Comparison of ENCODE assay signal across 1 cellular context in the genomic region with DNA sequence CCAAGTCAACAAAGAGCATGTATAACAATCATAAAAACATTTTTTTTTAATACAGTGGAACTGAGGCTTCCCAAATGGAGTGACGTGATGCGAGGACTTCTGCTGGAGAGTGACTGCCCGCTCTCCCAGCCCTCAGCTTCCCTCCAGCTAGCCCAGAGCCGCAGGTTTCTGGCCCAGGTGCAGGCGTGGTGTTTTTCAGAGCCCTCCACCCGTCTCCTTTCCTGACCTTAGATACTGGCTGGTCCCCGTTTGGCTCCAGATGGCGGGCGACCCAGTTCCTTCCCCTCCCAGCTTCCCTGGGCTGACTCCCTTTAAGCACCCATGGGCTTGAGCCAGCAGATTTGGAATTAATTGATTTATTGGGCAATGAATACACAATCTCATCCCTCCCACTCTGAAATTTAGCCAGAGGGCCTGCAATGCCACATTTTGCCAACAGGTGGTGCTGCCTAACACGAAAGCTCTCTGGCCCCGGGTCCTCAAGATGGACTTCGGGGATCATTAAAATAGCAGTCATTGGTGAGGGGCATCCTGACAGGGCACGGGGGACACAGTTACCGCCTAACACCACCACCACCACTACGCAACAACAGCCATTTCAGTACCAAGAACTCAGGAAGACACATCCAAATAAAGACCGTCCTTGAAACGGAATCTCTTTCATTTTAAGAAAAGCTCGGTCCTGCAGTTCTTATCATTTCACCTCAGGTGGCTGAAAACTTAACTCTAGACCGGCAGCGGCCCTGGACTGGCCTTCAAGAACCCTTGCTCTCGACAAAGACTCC.
TF ChIP-seq lines count a peak whose summit lies in the region.

No MANE protein-coding gene starts in this region.

TF ChIP-seq in SK-N-SH, 30 proteins besides CTCF, POLR2A, EP300 and RAD21 (continued from another document):
- TF ChIP-seq MAX (IDR thresholded peaks at IDR 0.05; ENCODE audit: low read depth) (no peak), RFX5 (IDR thresholded peaks at IDR 0.05; ENCODE audit: low read length) (no peak), JUND (IDR thresholded peaks at IDR 0.05) (no peak), GATA2 (CRISPR knock-in tag; IDR thresholded peaks at IDR 0.05) (no peak), RXRA (IDR thresholded peaks at IDR 0.05; ENCODE audit: borderline replicate concordance, low read depth) (no peak), ELF1 (IDR thresholded peaks at IDR 0.05) (no peak), SMC3 (IDR thresholded peaks at IDR 0.05; ENCODE audit: low read depth, low read length) (peak; percentile 83)
